In genomic region chr16:19871721-19872120, GRCh38 we compare ENCODE assay signal across 23 cellular contexts. TPM values are rescaled to one million over a fixed set of nuclear protein-coding genes. Genes with fewer than 3 reads are reported as not detected.
"Had no signal": no experiment of that assay in that cellular context is flagged by ENCODE, and none has a peak within 500 bp of the region (broad histone marks: within the 10 kb centered on the region; RNA-seq: fewer than 3 reads in every experiment).

No MANE protein-coding gene starts in this region.

- H3K27ac ChIP-seq: cardiac muscle cell, colonic mucosa, epithelial cell of prostate, esophagus muscularis mucosa, gastroesophageal sphincter, hepatocyte, parathyroid adenoma, spleen had no signal

- H3K4me2 ChIP-seq: hepatocyte had no signal

- H2AFZ ChIP-seq: hepatocyte, parathyroid adenoma had no signal

- H3K4me1 ChIP-seq: colonic mucosa, gastroesophageal sphincter, spleen had no signal

- FAIRE-seq: endometrium, kidney had no signal

- H3K27me3 ChIP-seq: cardiac muscle cell, colonic mucosa, esophagus muscularis mucosa, gastroesophageal sphincter, hepatocyte had no signal

- H3K36me3 ChIP-seq: colonic mucosa, spleen had no signal

- H3K4me3 ChIP-seq: cardiac muscle cell, colonic mucosa, esophagus muscularis mucosa, gastroesophageal sphincter, hepatocyte, mucosa of descending colon, psoas muscle, spleen had no signal

- H3K9me3 ChIP-seq: colonic mucosa, esophagus muscularis mucosa, gastroesophageal sphincter, mucosa of descending colon, psoas muscle, spleen had no signal

- DNase-seq: cerebellar nuclear complex; colonic mucosa; effector CD8-positive, alpha-beta T cell; kidney; mammary epithelial cell; mucosa of descending colon; retina; spleen; stimulated activated CD4-positive, alpha-beta T cell treated with anti-CD3 and anti-CD28 coated beads, Interleukin-15, amount 100 ng/mL, for 24 hours; stimulated activated CD4-positive, alpha-beta T cell treated with anti-CD3 and anti-CD28 coated beads, Interleukin-1b, Interleukin-23, amount 100 ng/mL, for 48 hours; stimulated activated CD4-positive, alpha-beta T cell treated with anti-CD3 and anti-CD28 coated beads, Interleukin-4, amount 100 ng/mL, for 24 hours; trophoblast cell had no signal

- H3K9ac ChIP-seq: parathyroid adenoma had no signal

- ATAC-seq: gastroesophageal sphincter; mucosa of descending colon; naive thymus-derived CD8-positive, alpha-beta T cell; sciatic nerve; stimulated activated memory B cell treated with anti-CD40 and anti-IgM and Interleukin-4, amounts not matched to agents 10 μg/mL and 1 μg/mL and 100 μg/mL, for 72 hours had no signal

RNA-seq across cellular contexts. Expression of gene GPRC5B, which starts 12.9 kb away (rescaled TPM):
- total RNA-seq: naive thymus-derived CD8-positive, alpha-beta T cell had no signal
